ENCODE assay signal across 30 cellular contexts in genomic region chr21:39654951-39655350, GRCh38. TPM values are rescaled to one million over a fixed set of nuclear protein-coding genes. Genes with fewer than 3 reads are reported as not detected.
"Had no signal": no experiment of that assay in that cellular context is flagged by ENCODE, and none has a peak within 500 bp of the region (broad histone marks: within the 10 kb centered on the region; RNA-seq: fewer than 3 reads in every experiment).

No MANE protein-coding gene starts in this region.

- H3K27me3 Mint-ChIP-seq: activated CD4-positive, alpha-beta memory T cell treated with anti-CD3 and anti-CD28 coated beads, Interleukin-2, amount 10 ng/mL, durations not matched to agents 7 days and 5 days had no signal

- ATAC-seq: activated CD4-positive, alpha-beta T cell treated with anti-CD3 and anti-CD28 coated beads for 36 hours; K562; Panc1 had no signal

- H3K4me3 ChIP-seq: K562, SJCRH30 had no signal

- H3K4me2 ChIP-seq: SK-N-SH had no signal

- H3K4me1 Mint-ChIP-seq: activated CD4-positive, alpha-beta memory T cell treated with anti-CD3 and anti-CD28 coated beads, Interleukin-2, amount 10 ng/mL, durations not matched to agents 7 days and 5 days; activated CD4-positive, alpha-beta T cell treated with anti-CD3 and anti-CD28 coated beads for 36 hours; activated naive CD4-positive, alpha-beta T cell treated with anti-CD3 and anti-CD28 coated beads, Interleukin-2, amount 10 ng/mL, durations not matched to agents 7 days and 5 days; activated naive CD8-positive, alpha-beta T cell treated with anti-CD3 and anti-CD28 coated beads for 36 hours had no signal

- H3K9ac ChIP-seq: SK-N-SH had no signal

- H3K4me3 Mint-ChIP-seq: activated CD4-positive, alpha-beta memory T cell treated with anti-CD3 and anti-CD28 coated beads, Interleukin-2, amount 10 ng/mL, durations not matched to agents 7 days and 5 days; activated CD4-positive, alpha-beta T cell treated with anti-CD3 and anti-CD28 coated beads for 36 hours; activated naive CD4-positive, alpha-beta T cell treated with anti-CD3 and anti-CD28 coated beads, Interleukin-2, amount 10 ng/mL, durations not matched to agents 7 days and 5 days; activated naive CD8-positive, alpha-beta T cell treated with anti-CD3 and anti-CD28 coated beads for 36 hours had no signal

- H3K9me3 ChIP-seq: SK-N-SH had no signal

- H3K36me3 ChIP-seq: SJCRH30 had no signal

- H3K36me3 Mint-ChIP-seq: activated naive CD4-positive, alpha-beta T cell treated with anti-CD3 and anti-CD28 coated beads, Interleukin-2, amount 10 ng/mL, durations not matched to agents 7 days and 5 days; activated naive CD8-positive, alpha-beta T cell treated with anti-CD3 and anti-CD28 coated beads for 36 hours had no signal

- H3K27me3 ChIP-seq: SJCRH30 had no signal

- H3K27ac ChIP-seq: SJCRH30, VCaP had no signal

- DNase-seq: activated CD4-positive, alpha-beta memory T cell treated with anti-CD3 and anti-CD28 coated beads, Interleukin-2, amount 10 ng/mL, durations not matched to agents 7 days and 5 days; activated CD4-positive, alpha-beta T cell treated with anti-CD3 and anti-CD28 coated beads for 36 hours; activated CD4-positive, alpha-beta T cell treated with anti-CD3 and anti-CD28 coated beads, Interleukin-2, amount 50 U/mL, for 1 hour; activated gamma-delta T cell treated with Interleukin-2 at 50 U/mL for 16 hours; activated naive CD4-positive, alpha-beta T cell treated with anti-CD3 and anti-CD28 coated beads, Interleukin-2, amount 10 ng/mL, durations not matched to agents 7 days and 5 days; activated naive CD8-positive, alpha-beta T cell treated with anti-CD3 and anti-CD28 coated beads for 36 hours; activated T-cell treated with anti-CD3 and anti-CD28 coated beads for 4 hours; activated T-cell treated with anti-CD3 and anti-CD28 coated beads, Interleukin-2, amount 50 U/mL, for 48 hours; anterior cingulate cortex; Karpas-422; MM.1S; NCI-H1105; NCI-H1436; NCI-H1694 treated with DMSO at 0.1 percent for 48 hours; NCI-H2081; NCI-H510A treated with DMSO at 0.1 percent for 48 hours; NCI-H69; NK-92 treated with Interleukin-12 subunit alpha and Interleukin-12 subunit beta, amount 100 ng/mL, for 24 hours; OCI-M1; Right ventricle myocardium superior; RPMI8226; SJCRH30; SK-N-SH; T-helper 1 cell had no signal

- H3K27ac Mint-ChIP-seq: activated CD4-positive, alpha-beta memory T cell treated with anti-CD3 and anti-CD28 coated beads, Interleukin-2, amount 10 ng/mL, durations not matched to agents 7 days and 5 days; activated CD4-positive, alpha-beta T cell treated with anti-CD3 and anti-CD28 coated beads for 36 hours; activated naive CD4-positive, alpha-beta T cell treated with anti-CD3 and anti-CD28 coated beads, Interleukin-2, amount 10 ng/mL, durations not matched to agents 7 days and 5 days; activated naive CD8-positive, alpha-beta T cell treated with anti-CD3 and anti-CD28 coated beads for 36 hours; activated T-helper 2 cell treated with anti-CD3 and anti-CD28 coated beads, Interferon-gamma antibody, Interleukin-2, Interleukin-4, amounts not matched to agents 10 μg/mL and 5 μg/mL and 100 μg/mL, durations not matched to agents 14 hours and 24 hours and 36 hours had no signal

RNA-seq across cellular contexts. Expression of gene B3GALT5, which starts 42.2 kb away (rescaled TPM):
- total RNA-seq: activated CD4-positive, alpha-beta memory T cell treated with anti-CD3 and anti-CD28 coated beads, Interleukin-2, amount 10 ng/mL, durations not matched to agents 7 days and 5 days; activated CD4-positive, alpha-beta T cell treated with anti-CD3 and anti-CD28 coated beads for 36 hours; activated CD8-positive, alpha-beta memory T cell treated with anti-CD3 and anti-CD28 coated beads for 36 hours; activated naive CD8-positive, alpha-beta T cell treated with anti-CD3 and anti-CD28 coated beads for 36 hours; activated T-helper 2 cell treated with anti-CD3 and anti-CD28 coated beads, Interferon-gamma antibody, Interleukin-2, Interleukin-4, amounts not matched to agents 10 μg/mL and 5 μg/mL and 100 μg/mL, durations not matched to agents 14 hours and 24 hours and 36 hours; T-helper 2 cell treated with Interferon-gamma antibody and Interleukin-4, amounts not matched to agents 100 ng/mL and 5 ng/mL, for 36 hours had no signal
- polyA plus RNA-seq: K562 had no signal
